In genomic region chr3:190099099-190099498, GRCh38 we compare ENCODE assay signal across 1 cellular context.
TF ChIP-seq lines count a peak whose summit lies in the region.

No MANE protein-coding gene starts in this region.

TF ChIP-seq in IMR-90, 13 proteins besides CTCF, POLR2A, EP300 and RAD21:
- TF ChIP-seq NFE2L2 (IDR thresholded peaks at IDR 0.05; ENCODE audit: low read depth, low read length) (no peak), BHLHE40 (IDR thresholded peaks at IDR 0.05; ENCODE audit: low read depth, low read length) (no peak), ELK1 (IDR thresholded peaks at IDR 0.05; ENCODE audit: borderline replicate concordance, low read depth, low read length) (no peak), USF2 (IDR thresholded peaks at IDR 0.05; ENCODE audit: low read depth, low read length) (no peak), RFX5 (IDR thresholded peaks at IDR 0.05; ENCODE audit: low read depth, low read length) (no peak)
TF ChIP-seq in IMR-90: peak in this region for 0.
